In genomic region chr18:31723639-31723997, GRCh38 we compare ENCODE assay signal across 12 cellular contexts. TPM values are rescaled to one million over a fixed set of nuclear protein-coding genes. Genes with fewer than 3 reads are reported as not detected.
DNase-seq lines count a peak whose midpoint lies in the region; ATAC-seq and TF ChIP-seq lines count a peak whose summit lies in the region.
"Had no signal": no experiment of that assay in that cellular context is flagged by ENCODE, and none has a peak within 500 bp of the region (broad histone marks: within the 10 kb centered on the region; RNA-seq: fewer than 3 reads in every experiment).

No MANE protein-coding gene starts in this region.

- H3K9me3 Mint-ChIP-seq in CD14-positive monocyte: peaks cover 8 to 14% (median 11%) of the 10 kb centered on the region in 7 donors

- peak overlapping the region; percentile 91 to 92 for H3K4me3 Mint-ChIP-seq in CD14-positive monocyte
- H3K4me3 Mint-ChIP-seq: endodermal cell had no signal

- peaks cover 0 to 25% of the 10 kb centered on the region in 2 donors for H3K4me1 ChIP-seq in adrenal gland (replicated peaks in 1 of 2)
- H3K4me1 ChIP-seq in body of pancreas: peaks cover 8% of the 10 kb centered on the region

- H3K36me3 ChIP-seq in adrenal gland (replicated peaks in 1 of 2) (no peaks in the 10 kb centered on the region), body of pancreas (replicated peaks in 1 of 2; ENCODE audit: insufficient read depth in 1 of 2, low read depth in 2 of 2) (no peaks in the 10 kb centered on the region)

- ATAC-seq in left ventricle myocardium superior: peak; percentile 32
- ATAC-seq in sciatic nerve: peak; percentile 58
- ATAC-seq in body of pancreas: no peak
- no peak for ATAC-seq in GM18907 (IDR thresholded peaks at IDR 0.05; ENCODE audit: unreplicated experiment)
- ATAC-seq: activated CD4-positive, alpha-beta T cell treated with anti-CD3 and anti-CD28 coated beads for 36 hours had no signal

- H3K4me3 ChIP-seq in adrenal gland (peak overlapping the region in 2 of 4 donors; percentile 29 to 59), body of pancreas (peak overlapping the region in 1 of 2 donors; percentile 24)
- H3K4me3 ChIP-seq: SK-N-MC had no signal

- peaks cover 18 to 27% (median 23%) of the 10 kb centered on the region in 3 donors for H3K27me3 Mint-ChIP-seq in CD14-positive monocyte (ENCODE audit: low read depth in 3 of 3)

- H3K27me3 ChIP-seq in adrenal gland (no peaks in the 10 kb centered on the region), body of pancreas (no peaks in the 10 kb centered on the region)

- in situ Hi-C loops in ACHN (cut with HindIII; ENCODE audit: low pct_ligation_motif_present, low pct_unique_long_range_greater_than_20kb, low sequenced_read_pairs): no loop called here

- WGBS in adrenal gland, 4 donors: 46 to 54% (median 49%) methylated on average over 3 to 7 of the region's 7 CpGs
- WGBS in body of pancreas, 2 donors: 48 to 65% methylated on average over 5 to 7 of the region's 7 CpGs

- H3K27ac Mint-ChIP-seq in CD14-positive monocyte: no peak overlapping the region
- H3K27ac Mint-ChIP-seq: activated CD4-positive, alpha-beta T cell treated with anti-CD3 and anti-CD28 coated beads for 36 hours; endodermal cell had no signal

- DNase-seq in CD14-positive monocyte (ENCODE audit: low spot score): no peak
- DNase-seq in adrenal gland: no peak
- DNase-seq in left ventricle myocardium superior: no peak
- no peak for DNase-seq in sciatic nerve (ENCODE audit: low spot score)
- DNase-seq in dermis blood vessel endothelial cell: no peak
- no peak for DNase-seq in body of pancreas
- DNase-seq in ACHN: no peak
- DNase-seq: endodermal cell, NCI-H1048 had no signal

- intact Hi-C loops in CD14-positive monocyte (cut with micrococcal nuclease) (loop anchor here (2.0 to 5.0 kb wide), 2 partner anchors 166 to 169 kb away; no protein-coding TSS in a partner anchor), adrenal gland (cut with DNase I) (loop anchor here (5.0 to 10.0 kb wide), 2 partner anchors 166 to 169 kb away; no protein-coding TSS in a partner anchor), left ventricle myocardium superior (cut with micrococcal nuclease) (loop anchor here (5.0 kb wide), 1 partner anchor 166 kb away; no protein-coding TSS in a partner anchor), sciatic nerve (cut with DNase I) (loop anchor here (10.0 kb wide), 1 partner anchor 159 kb away; no protein-coding TSS in a partner anchor), body of pancreas (cut with DNase I) (loop anchor here (10.0 kb wide), 1 partner anchor 169 kb away; no protein-coding TSS in a partner anchor)

- peaks cover 16% of the 10 kb centered on the region for H3K4me1 Mint-ChIP-seq in CD14-positive monocyte

- TF ChIP-seq CTCF in CD14-positive monocyte (IDR thresholded peaks at IDR 0.05) (no peak), adrenal gland (IDR thresholded peaks at IDR 0.05) (no peak), body of pancreas (IDR thresholded peaks at IDR 0.05) (no peak)

- no peaks in the 10 kb centered on the region for H3K36me3 Mint-ChIP-seq in CD14-positive monocyte

- H3K27ac ChIP-seq in adrenal gland: peak overlapping the region in 3 of 5 donors; percentile 66 to 87 (median 79)
- H3K27ac ChIP-seq in body of pancreas: no peak overlapping the region
- H3K27ac ChIP-seq: SK-N-MC had no signal

- H3K9me3 ChIP-seq in adrenal gland (replicated peaks in 1 of 3) (no peaks in the 10 kb centered on the region), body of pancreas (peaks cover 0 to 4% (median 0%) of the 10 kb centered on the region in 3 donors)

- TF ChIP-seq POLR2A in adrenal gland (IDR thresholded peaks at IDR 0.05): no peak
- no peak for TF ChIP-seq POLR2A in body of pancreas (IDR thresholded peaks at IDR 0.05)

RNA-seq across cellular contexts. Expression of gene SLC25A52, which starts 37.1 kb away (rescaled TPM):
- polyA plus RNA-seq in CD14-positive monocyte (not detected), adrenal gland (not detected)
- total RNA-seq in adrenal gland (under 1 TPM in 1 of 8 donors, not detected in 7; 0.47 TPM), left ventricle myocardium superior (not detected), sciatic nerve (not detected), dermis blood vessel endothelial cell (not detected in 2 replicates), body of pancreas (not detected)
- total RNA-seq: activated CD4-positive, alpha-beta T cell treated with anti-CD3 and anti-CD28 coated beads for 36 hours had no signal

RNA-seq across cellular contexts. Expression of gene B4GALT6, which starts 39.2 kb away (rescaled TPM):
- polyA plus RNA-seq in CD14-positive monocyte (under 1 TPM; 0.09 to 0.12 TPM), adrenal gland (10 to 100 TPM in 2 of 3 donors, 1 to 10 TPM in 1; 8.6 to 42.7 (median 12.5) TPM)
- total RNA-seq in adrenal gland (10 to 100 TPM; 12.9 to 71.3 (median 26.0) TPM), left ventricle myocardium superior (11.9 TPM), sciatic nerve (6.4 TPM), dermis blood vessel endothelial cell (3.4 and 6.6 TPM in 2 replicates), body of pancreas (under 1 TPM; 0.52 to 0.66 TPM)

Comparison
In these comparisons a context has a peak if more than half of its experiments do, and no peak if none do; other contexts are left out.
1. H3K27ac ChIP-seq: peak in adrenal gland (3 of 5); none in body of pancreas (0 of 4).
2. ATAC-seq: peak in left ventricle myocardium superior (single experiment) and sciatic nerve (single experiment); none in body of pancreas (single experiment) and GM18907 (single experiment).